In the genomic region with DNA sequence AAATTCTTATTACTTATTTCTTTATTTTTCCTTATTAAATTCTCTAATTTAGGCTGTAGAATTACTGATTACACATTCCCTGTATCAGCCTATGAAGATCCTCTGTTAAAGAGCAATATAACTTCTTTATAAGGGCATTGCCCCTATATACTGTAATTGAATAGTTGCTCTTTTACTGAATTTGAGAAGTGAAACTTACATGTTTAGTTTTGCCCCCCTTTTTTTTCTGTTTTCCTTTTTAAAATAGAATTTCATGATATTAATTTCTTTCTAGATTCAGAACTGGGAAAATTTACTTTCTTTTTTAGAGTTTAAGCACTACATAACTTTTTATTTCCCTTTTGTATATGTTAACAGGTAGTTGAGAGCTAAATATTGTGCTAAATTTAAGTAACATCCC, we compare ENCODE assay signal across 1 cellular context.
TF ChIP-seq lines count a peak whose summit lies in the region.

No MANE protein-coding gene starts in this region.

TF ChIP-seq in GM12878, 131 proteins besides CTCF, POLR2A, EP300 and RAD21 (continued from another document):
- TF ChIP-seq, protein P1, sequence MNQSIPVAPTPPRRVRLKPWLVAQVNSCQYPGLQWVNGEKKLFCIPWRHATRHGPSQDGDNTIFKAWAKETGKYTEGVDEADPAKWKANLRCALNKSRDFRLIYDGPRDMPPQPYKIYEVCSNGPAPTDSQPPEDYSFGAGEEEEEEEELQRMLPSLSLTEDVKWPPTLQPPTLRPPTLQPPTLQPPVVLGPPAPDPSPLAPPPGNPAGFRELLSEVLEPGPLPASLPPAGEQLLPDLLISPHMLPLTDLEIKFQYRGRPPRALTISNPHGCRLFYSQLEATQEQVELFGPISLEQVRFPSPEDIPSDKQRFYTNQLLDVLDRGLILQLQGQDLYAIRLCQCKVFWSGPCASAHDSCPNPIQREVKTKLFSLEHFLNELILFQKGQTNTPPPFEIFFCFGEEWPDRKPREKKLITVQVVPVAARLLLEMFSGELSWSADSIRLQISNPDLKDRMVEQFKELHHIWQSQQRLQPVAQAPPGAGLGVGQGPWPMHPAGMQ (IDR thresholded peaks at IDR 0.05; ENCODE audit: borderline replicate concordance), result no peak
- TF ChIP-seq, protein P2, sequence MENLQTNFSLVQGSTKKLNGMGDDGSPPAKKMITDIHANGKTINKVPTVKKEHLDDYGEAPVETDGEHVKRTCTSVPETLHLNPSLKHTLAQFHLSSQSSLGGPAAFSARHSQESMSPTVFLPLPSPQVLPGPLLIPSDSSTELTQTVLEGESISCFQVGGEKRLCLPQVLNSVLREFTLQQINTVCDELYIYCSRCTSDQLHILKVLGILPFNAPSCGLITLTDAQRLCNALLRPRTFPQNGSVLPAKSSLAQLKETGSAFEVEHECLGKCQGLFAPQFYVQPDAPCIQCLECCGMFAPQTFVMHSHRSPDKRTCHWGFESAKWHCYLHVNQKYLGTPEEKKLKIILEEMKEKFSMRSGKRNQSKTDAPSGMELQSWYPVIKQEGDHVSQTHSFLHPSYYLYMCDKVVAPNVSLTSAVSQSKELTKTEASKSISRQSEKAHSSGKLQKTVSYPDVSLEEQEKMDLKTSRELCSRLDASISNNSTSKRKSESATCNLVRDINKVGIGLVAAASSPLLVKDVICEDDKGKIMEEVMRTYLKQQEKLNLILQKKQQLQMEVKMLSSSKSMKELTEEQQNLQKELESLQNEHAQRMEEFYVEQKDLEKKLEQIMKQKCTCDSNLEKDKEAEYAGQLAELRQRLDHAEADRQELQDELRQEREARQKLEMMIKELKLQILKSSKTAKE (IDR thresholded peaks at IDR 0.05; ENCODE audit: low read depth, poor library complexity, severe bottlenecking), result no peak
- TF ChIP-seq ZNF384 (IDR thresholded peaks at IDR 0.05; ENCODE audit: borderline replicate concordance, low read depth, low read length) (0 out of 2 replicates have a peak, but pooled peaks have one; percentile 26), NFIC (IDR thresholded peaks at IDR 0.05; ENCODE audit: low read depth, low read length) (peak; percentile 78), FOXM1 (IDR thresholded peaks at IDR 0.05; ENCODE audit: low read depth, low read length) (peak; percentile 31; the same call in 1 of the 2 replicates), ZNF24 (IDR thresholded peaks at IDR 0.05) (no peak), EED (IDR thresholded peaks at IDR 0.05; ENCODE audit: low read depth) (no peak), POU2F2 (IDR thresholded peaks at IDR 0.05; ENCODE audit: borderline replicate concordance, low read depth, low read length) (no peak), MTA2 (IDR thresholded peaks at IDR 0.05; ENCODE audit: low read depth) (peak; percentile 68), SUZ12 (IDR thresholded peaks at IDR 0.05; ENCODE audit: unreplicated experiment) (no peak), RUNX3 (IDR thresholded peaks at IDR 0.05; ENCODE audit: low read length) (no peak; the same call in 1 of the 2 replicates), KLF5 (IDR thresholded peaks at IDR 0.05; ENCODE audit: partially characterized antibody) (no peak), TARDBP (IDR thresholded peaks at IDR 0.05; ENCODE audit: borderline replicate concordance) (no peak), JUNB (IDR thresholded peaks at IDR 0.05) (peak; percentile 40), BCL11A (IDR thresholded peaks at IDR 0.05; ENCODE audit: low read depth, low read length) (no peak), IKZF2 (IDR thresholded peaks at IDR 0.05) (no peak; a peak in 2 of 4 replicates), MYB (IDR thresholded peaks at IDR 0.05; ENCODE audit: borderline replicate concordance, low read depth, low read length) (no peak), CBX5 (IDR thresholded peaks at IDR 0.05; ENCODE audit: low read depth) (no peak), RCOR1 (conservative IDR thresholded peaks at IDR 0.05; ENCODE audit: low read depth, low read length) (no peak), CREM (IDR thresholded peaks at IDR 0.05; ENCODE audit: low read depth) (no peak)
- TF ChIP-seq, protein P3, sequence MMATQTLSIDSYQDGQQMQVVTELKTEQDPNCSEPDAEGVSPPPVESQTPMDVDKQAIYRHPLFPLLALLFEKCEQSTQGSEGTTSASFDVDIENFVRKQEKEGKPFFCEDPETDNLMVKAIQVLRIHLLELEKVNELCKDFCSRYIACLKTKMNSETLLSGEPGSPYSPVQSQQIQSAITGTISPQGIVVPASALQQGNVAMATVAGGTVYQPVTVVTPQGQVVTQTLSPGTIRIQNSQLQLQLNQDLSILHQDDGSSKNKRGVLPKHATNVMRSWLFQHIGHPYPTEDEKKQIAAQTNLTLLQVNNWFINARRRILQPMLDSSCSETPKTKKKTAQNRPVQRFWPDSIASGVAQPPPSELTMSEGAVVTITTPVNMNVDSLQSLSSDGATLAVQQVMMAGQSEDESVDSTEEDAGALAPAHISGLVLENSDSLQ (IDR thresholded peaks at IDR 0.05), result no peak
- TF ChIP-seq, protein P4, sequence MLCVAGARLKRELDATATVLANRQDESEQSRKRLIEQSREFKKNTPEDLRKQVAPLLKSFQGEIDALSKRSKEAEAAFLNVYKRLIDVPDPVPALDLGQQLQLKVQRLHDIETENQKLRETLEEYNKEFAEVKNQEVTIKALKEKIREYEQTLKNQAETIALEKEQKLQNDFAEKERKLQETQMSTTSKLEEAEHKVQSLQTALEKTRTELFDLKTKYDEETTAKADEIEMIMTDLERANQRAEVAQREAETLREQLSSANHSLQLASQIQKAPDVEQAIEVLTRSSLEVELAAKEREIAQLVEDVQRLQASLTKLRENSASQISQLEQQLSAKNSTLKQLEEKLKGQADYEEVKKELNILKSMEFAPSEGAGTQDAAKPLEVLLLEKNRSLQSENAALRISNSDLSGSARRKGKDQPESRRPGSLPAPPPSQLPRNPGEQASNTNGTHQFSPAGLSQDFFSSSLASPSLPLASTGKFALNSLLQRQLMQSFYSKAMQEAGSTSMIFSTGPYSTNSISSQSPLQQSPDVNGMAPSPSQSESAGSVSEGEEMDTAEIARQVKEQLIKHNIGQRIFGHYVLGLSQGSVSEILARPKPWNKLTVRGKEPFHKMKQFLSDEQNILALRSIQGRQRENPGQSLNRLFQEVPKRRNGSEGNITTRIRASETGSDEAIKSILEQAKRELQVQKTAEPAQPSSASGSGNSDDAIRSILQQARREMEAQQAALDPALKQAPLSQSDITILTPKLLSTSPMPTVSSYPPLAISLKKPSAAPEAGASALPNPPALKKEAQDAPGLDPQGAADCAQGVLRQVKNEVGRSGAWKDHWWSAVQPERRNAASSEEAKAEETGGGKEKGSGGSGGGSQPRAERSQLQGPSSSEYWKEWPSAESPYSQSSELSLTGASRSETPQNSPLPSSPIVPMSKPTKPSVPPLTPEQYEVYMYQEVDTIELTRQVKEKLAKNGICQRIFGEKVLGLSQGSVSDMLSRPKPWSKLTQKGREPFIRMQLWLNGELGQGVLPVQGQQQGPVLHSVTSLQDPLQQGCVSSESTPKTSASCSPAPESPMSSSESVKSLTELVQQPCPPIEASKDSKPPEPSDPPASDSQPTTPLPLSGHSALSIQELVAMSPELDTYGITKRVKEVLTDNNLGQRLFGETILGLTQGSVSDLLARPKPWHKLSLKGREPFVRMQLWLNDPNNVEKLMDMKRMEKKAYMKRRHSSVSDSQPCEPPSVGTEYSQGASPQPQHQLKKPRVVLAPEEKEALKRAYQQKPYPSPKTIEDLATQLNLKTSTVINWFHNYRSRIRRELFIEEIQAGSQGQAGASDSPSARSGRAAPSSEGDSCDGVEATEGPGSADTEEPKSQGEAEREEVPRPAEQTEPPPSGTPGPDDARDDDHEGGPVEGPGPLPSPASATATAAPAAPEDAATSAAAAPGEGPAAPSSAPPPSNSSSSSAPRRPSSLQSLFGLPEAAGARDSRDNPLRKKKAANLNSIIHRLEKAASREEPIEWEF (IDR thresholded peaks at IDR 0.05; ENCODE audit: insufficient replicate concordance, low read depth, low read length), result peak; percentile 11
- TF ChIP-seq, protein P5, sequence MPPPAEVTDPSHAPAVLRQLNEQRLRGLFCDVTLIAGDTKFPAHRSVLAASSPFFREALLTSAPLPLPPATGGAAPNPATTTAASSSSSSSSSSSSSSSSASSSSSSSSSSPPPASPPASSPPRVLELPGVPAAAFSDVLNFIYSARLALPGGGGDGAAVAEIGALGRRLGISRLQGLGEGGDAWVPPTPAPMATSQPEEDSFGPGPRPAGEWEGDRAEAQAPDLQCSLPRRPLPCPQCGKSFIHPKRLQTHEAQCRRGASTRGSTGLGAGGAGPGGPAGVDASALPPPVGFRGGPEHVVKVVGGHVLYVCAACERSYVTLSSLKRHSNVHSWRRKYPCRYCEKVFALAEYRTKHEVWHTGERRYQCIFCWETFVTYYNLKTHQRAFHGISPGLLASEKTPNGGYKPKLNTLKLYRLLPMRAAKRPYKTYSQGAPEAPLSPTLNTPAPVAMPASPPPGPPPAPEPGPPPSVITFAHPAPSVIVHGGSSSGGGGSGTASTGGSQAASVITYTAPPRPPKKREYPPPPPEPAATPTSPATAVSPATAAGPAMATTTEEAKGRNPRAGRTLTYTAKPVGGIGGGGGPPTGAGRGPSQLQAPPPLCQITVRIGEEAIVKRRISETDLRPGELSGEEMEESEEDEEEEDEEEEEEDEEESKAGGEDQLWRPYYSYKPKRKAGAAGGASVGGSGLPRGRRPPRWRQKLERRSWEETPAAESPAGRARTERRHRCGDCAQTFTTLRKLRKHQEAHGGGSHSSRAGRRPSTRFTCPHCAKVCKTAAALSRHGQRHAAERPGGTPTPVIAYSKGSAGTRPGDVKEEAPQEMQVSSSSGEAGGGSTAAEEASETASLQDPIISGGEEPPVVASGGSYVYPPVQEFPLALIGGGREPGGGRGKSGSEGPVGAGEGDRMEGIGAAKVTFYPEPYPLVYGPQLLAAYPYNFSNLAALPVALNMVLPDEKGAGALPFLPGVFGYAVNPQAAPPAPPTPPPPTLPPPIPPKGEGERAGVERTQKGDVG (CRISPR knock-in tag; IDR thresholded peaks at IDR 0.05), result no peak
- TF ChIP-seq, protein P6, sequence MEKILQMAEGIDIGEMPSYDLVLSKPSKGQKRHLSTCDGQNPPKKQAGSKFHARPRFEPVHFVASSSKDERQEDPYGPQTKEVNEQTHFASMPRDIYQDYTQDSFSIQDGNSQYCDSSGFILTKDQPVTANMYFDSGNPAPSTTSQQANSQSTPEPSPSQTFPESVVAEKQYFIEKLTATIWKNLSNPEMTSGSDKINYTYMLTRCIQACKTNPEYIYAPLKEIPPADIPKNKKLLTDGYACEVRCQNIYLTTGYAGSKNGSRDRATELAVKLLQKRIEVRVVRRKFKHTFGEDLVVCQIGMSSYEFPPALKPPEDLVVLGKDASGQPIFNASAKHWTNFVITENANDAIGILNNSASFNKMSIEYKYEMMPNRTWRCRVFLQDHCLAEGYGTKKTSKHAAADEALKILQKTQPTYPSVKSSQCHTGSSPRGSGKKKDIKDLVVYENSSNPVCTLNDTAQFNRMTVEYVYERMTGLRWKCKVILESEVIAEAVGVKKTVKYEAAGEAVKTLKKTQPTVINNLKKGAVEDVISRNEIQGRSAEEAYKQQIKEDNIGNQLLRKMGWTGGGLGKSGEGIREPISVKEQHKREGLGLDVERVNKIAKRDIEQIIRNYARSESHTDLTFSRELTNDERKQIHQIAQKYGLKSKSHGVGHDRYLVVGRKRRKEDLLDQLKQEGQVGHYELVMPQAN (conservative IDR thresholded peaks at IDR 0.05), result no peak
